ENCODE assay signal across 25 cellular contexts in the genomic region with DNA sequence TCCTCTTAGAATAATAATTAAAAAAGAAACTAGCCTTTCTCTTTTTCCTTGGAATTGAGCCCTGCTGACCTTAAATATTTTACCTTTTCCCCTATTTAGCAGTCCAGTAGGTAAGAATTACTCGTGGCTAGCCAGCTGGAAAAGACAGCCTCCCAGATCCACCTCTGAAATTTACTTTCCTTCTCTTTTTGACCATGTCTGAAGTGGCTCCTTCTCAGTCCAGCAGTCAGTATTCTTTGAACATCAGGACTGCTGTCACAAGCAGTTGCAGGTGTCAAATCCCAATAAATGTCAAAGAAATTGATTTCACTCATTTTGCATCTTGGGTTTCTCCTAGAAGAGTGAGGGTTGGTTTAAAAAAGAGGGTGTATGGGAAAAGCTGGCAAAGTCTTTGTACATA.
"Had no signal": no experiment of that assay in that cellular context is flagged by ENCODE, and none has a peak within 500 bp of the region (broad histone marks: within the 10 kb centered on the region; RNA-seq: fewer than 3 reads in every experiment).

No MANE protein-coding gene starts in this region.

- H3K9me3 ChIP-seq: left lung, mucosa of descending colon, psoas muscle, right lobe of liver, testis, vagina had no signal

- H3K27me3 Mint-ChIP-seq: naive B cell; natural killer cell treated with Interleukin-12 subunit alpha and Interleukin-12 subunit beta and Interleukin-15 and Interleukin-18, amount 100 ng/mL, for 72 hours had no signal

- H3K9me3 Mint-ChIP-seq: neural progenitor cell had no signal

- FAIRE-seq: colon, frontal cortex, keratinocyte, small intestine had no signal

- H3K36me3 Mint-ChIP-seq: mesothelial cell of epicardium; naive B cell; natural killer cell treated with Interleukin-12 subunit alpha and Interleukin-12 subunit beta and Interleukin-15 and Interleukin-18, amount 100 ng/mL, for 72 hours; neural progenitor cell; stimulated activated effector memory CD8-positive, alpha-beta T cell treated with anti-CD3 and anti-CD28 coated beads, Interleukin-12 subunit alpha, Interleukin-12 subunit beta, amount 100 ng/mL, for 72 hours had no signal

- H3K4me3 Mint-ChIP-seq: mesothelial cell of epicardium; naive B cell; natural killer cell treated with Interleukin-12 subunit alpha and Interleukin-12 subunit beta and Interleukin-15 and Interleukin-18, amount 100 ng/mL, for 72 hours; neural progenitor cell; stimulated activated effector memory CD8-positive, alpha-beta T cell treated with anti-CD3 and anti-CD28 coated beads, Interleukin-12 subunit alpha, Interleukin-12 subunit beta, amount 100 ng/mL, for 72 hours had no signal

- H3K27ac Mint-ChIP-seq: mesothelial cell of epicardium; naive B cell; natural killer cell treated with Interleukin-12 subunit alpha and Interleukin-12 subunit beta and Interleukin-15 and Interleukin-18, amount 100 ng/mL, for 72 hours; neural progenitor cell; stimulated activated effector memory CD8-positive, alpha-beta T cell treated with anti-CD3 and anti-CD28 coated beads, Interleukin-12 subunit alpha, Interleukin-12 subunit beta, amount 100 ng/mL, for 72 hours had no signal

- H3K4me1 Mint-ChIP-seq: mesothelial cell of epicardium; naive B cell; neural progenitor cell; stimulated activated effector memory CD8-positive, alpha-beta T cell treated with anti-CD3 and anti-CD28 coated beads, Interleukin-12 subunit alpha, Interleukin-12 subunit beta, amount 100 ng/mL, for 72 hours had no signal

- H3K4me1 ChIP-seq: left lung, neural progenitor cell, psoas muscle, right lobe of liver, stomach, testis, vagina had no signal

- H3K27me3 ChIP-seq: dorsolateral prefrontal cortex, left lung, neural progenitor cell, right lobe of liver, stomach, testis, vagina had no signal

- H2AFZ ChIP-seq: neural progenitor cell had no signal

- H3K36me3 ChIP-seq: left lung, neural progenitor cell, right lobe of liver, stomach, vagina had no signal

- ATAC-seq: left lung; mucosa of descending colon; natural killer cell treated with Interleukin-12 subunit alpha and Interleukin-12 subunit beta and Interleukin-15 and Interleukin-18, amount 100 ng/mL, for 72 hours; psoas muscle; right lobe of liver; stimulated activated effector memory CD8-positive, alpha-beta T cell treated with anti-CD3 and anti-CD28 coated beads, Interleukin-12 subunit alpha, Interleukin-12 subunit beta, amount 100 ng/mL, for 72 hours had no signal

- H3K4me2 ChIP-seq: neural progenitor cell had no signal

- H3K27ac ChIP-seq: dorsolateral prefrontal cortex, left lung, neural progenitor cell, psoas muscle, right lobe of liver, stomach, testis, vagina had no signal

- DNase-seq: dorsolateral prefrontal cortex; effector CD4-positive, alpha-beta T cell; head of caudate nucleus; left lung; mesenchymal stem cell; mucosa of descending colon; naive B cell; posterior cingulate gyrus; psoas muscle; right lobe of liver; small intestine; stimulated activated CD4-positive, alpha-beta T cell treated with anti-CD3 and anti-CD28 coated beads, Interleukin-15, amount 100 ng/mL, for 24 hours; stimulated activated CD4-positive, alpha-beta T cell treated with anti-CD3 and anti-CD28 coated beads, Interleukin-4, amount 100 ng/mL, for 1 hour; stimulated activated naive CD4-positive, alpha-beta T cell treated with Interleukin-2 at 50 U/mL for 16 hours; stomach; testis; trophoblast cell had no signal

- H3K4me3 ChIP-seq: dorsolateral prefrontal cortex, left lung, mucosa of descending colon, neural progenitor cell, psoas muscle, right lobe of liver, stomach, testis, vagina had no signal
